8 cellular contexts compared by ENCODE assay signal in the genomic region with DNA sequence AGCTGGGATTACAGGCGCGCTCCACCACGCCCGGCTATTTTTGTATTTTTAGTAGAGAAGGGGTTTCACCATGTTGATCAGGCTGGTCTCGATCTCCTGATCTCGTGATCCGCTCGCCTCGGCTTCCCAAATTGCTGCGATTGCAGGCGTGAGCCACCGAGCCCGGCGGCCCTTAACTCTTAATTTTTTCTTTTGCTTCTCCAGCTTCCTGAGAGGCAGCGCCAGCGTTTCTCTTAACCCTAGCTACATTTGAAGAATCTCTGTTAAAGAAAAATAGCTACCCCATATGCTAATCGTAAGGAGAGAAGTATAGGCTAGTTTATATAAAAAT. TPM values are rescaled to one million over a fixed set of nuclear protein-coding genes. Genes with fewer than 3 reads are reported as not detected.
DNase-seq lines count a peak whose midpoint lies in the region; ATAC-seq and TF ChIP-seq lines count a peak whose summit lies in the region.

No MANE protein-coding gene starts in this region.

- 70% methylated on average over 17 of the region's 17 CpGs for WGBS in SK-N-SH (ENCODE audit: low lambda C conversion rate)

- peak overlapping the region; percentile 76; the same call in 1 of the 2 replicates for H3K9ac ChIP-seq in SK-N-SH

- intact Hi-C loops in left ventricle myocardium superior (cut with micrococcal nuclease), result no loop called here

- H2AFZ ChIP-seq in SK-N-SH (ENCODE audit: low read depth), result peak overlapping the region; percentile 99

- no peak for TF ChIP-seq CTCF in SK-N-SH (IDR thresholded peaks at IDR 0.05)

- peak overlapping the region; percentile 93; the same call in 1 of the 2 replicates for H3K4me2 ChIP-seq in SK-N-SH

- no peaks in the 10 kb centered on the region for H3K27me3 ChIP-seq in SK-N-SH (ENCODE audit: insufficient read depth)

- no peaks in the 10 kb centered on the region for H3K9me3 ChIP-seq in SK-N-SH

- no peaks in the 10 kb centered on the region for H3K36me3 ChIP-seq in SK-N-SH (replicated peaks in 1 of 2; ENCODE audit: control insufficient read depth in 1 of 2, insufficient read depth in 2 of 2, low read length in 1 of 2)

- peaks cover 26% of the 10 kb centered on the region for H3K79me2 ChIP-seq in SK-N-SH (ENCODE audit: insufficient read depth)

- peak overlapping the region in 1 of 2 experiments; percentile 76; a peak in 1 of 4 replicates for H3K27ac ChIP-seq in SK-N-SH (ENCODE audit: low read depth in 2 of 2, low read length in 1 of 2)

- H4K20me1 ChIP-seq in SK-N-SH (ENCODE audit: insufficient read depth), result no peaks in the 10 kb centered on the region

- H3K9me3 Mint-ChIP-seq in stimulated activated effector memory CD8-positive, alpha-beta T cell treated with anti-CD3 and anti-CD28 coated beads, Interleukin-12 subunit alpha, Interleukin-12 subunit beta, amount 100 ng/mL, for 72 hours, result no peaks in the 10 kb centered on the region

- POLR2A ChIA-PET in SK-N-SH (lab: Yijun Ruan, JAX), result no interaction called here

- TF ChIP-seq RAD21 in SK-N-SH (IDR thresholded peaks at IDR 0.05; ENCODE audit: low read length), result no peak

- ATAC-seq in GM21528 (IDR thresholded peaks at IDR 0.05; ENCODE audit: low FRiP score, unreplicated experiment) (peak; percentile 1), left ventricle myocardium superior (no peak), GM18519 (IDR thresholded peaks at IDR 0.05; ENCODE audit: low FRiP score, unreplicated experiment) (no peak)
- ATAC-seq in stimulated activated effector memory CD8-positive, alpha-beta T cell treated with anti-CD3 and anti-CD28 coated beads, Interleukin-12 subunit alpha, Interleukin-12 subunit beta, amount 100 ng/mL, for 72 hours, result no peak

- H3K4me1 ChIP-seq in SK-N-SH (ENCODE audit: control insufficient read depth in 1 of 2, insufficient read depth in 2 of 2, low read depth in 1 of 2, low read length in 1 of 2), result peaks cover 4 to 10% of the 10 kb centered on the region in 2 experiments; a peak in 2 of 4 replicates

- no peaks in the 10 kb centered on the region for H3K36me3 Mint-ChIP-seq in stimulated activated effector memory CD8-positive, alpha-beta T cell treated with anti-CD3 and anti-CD28 coated beads, Interleukin-12 subunit alpha, Interleukin-12 subunit beta, amount 100 ng/mL, for 72 hours

- H3K9me2 ChIP-seq in SK-N-SH, result no peaks in the 10 kb centered on the region

- TF ChIP-seq EP300 in SK-N-SH (IDR thresholded peaks at IDR 0.05; ENCODE audit: borderline replicate concordance in 1 of 2, low read depth in 1 of 2, low read length in 1 of 2), result no peak

- peak overlapping the region; percentile 94 for H3K27ac Mint-ChIP-seq in stimulated activated effector memory CD8-positive, alpha-beta T cell treated with anti-CD3 and anti-CD28 coated beads, Interleukin-12 subunit alpha, Interleukin-12 subunit beta, amount 100 ng/mL, for 72 hours

- peaks cover 9% of the 10 kb centered on the region for H3F3A ChIP-seq in SK-N-SH (replicated peaks; ENCODE audit: insufficient read depth)

- CTCF ChIA-PET in SK-N-SH (lab: Yijun Ruan, JAX), result interaction anchor here (0.6 to 1.4 kb wide), 4 partner anchors 40 to 351 kb away, joined by 3 read pairs; no protein-coding TSS in a partner anchor

- no peak for DNase-seq in SK-N-SH
- DNase-seq in left ventricle myocardium superior, result peak; percentile 30
- DNase-seq in stimulated activated effector memory CD8-positive, alpha-beta T cell treated with anti-CD3 and anti-CD28 coated beads, Interleukin-12 subunit alpha, Interleukin-12 subunit beta, amount 100 ng/mL, for 72 hours (ENCODE audit: low spot score in 2 of 2), result no peak
- DNase-seq in NCI-H2081 (lab: John Stamatoyannopoulos, UW), result no peak
- DNase-seq in COLO668 (lab: John Stamatoyannopoulos, UW; ENCODE audit: unreplicated experiment), result no peak
- no peak for DNase-seq in NCI-H345 treated with DMSO at 0.1 percent for 48 hours (lab: John Stamatoyannopoulos, UW; ENCODE audit: unreplicated experiment)

- H3K4me1 Mint-ChIP-seq in stimulated activated effector memory CD8-positive, alpha-beta T cell treated with anti-CD3 and anti-CD28 coated beads, Interleukin-12 subunit alpha, Interleukin-12 subunit beta, amount 100 ng/mL, for 72 hours, result peaks cover 14% of the 10 kb centered on the region

- peak overlapping the region; percentile 63 to 91 for H3K4me3 ChIP-seq in SK-N-SH (ENCODE audit: low read depth in 2 of 2, low read length in 1 of 2)

- peak overlapping the region; percentile 84 for H3K4me3 Mint-ChIP-seq in stimulated activated effector memory CD8-positive, alpha-beta T cell treated with anti-CD3 and anti-CD28 coated beads, Interleukin-12 subunit alpha, Interleukin-12 subunit beta, amount 100 ng/mL, for 72 hours

TF ChIP-seq in SK-N-SH, 30 proteins besides CTCF, POLR2A, EP300 and RAD21:
- TF ChIP-seq EZH2phosphoT487 (IDR thresholded peaks at IDR 0.05; ENCODE audit: borderline replicate concordance, low read depth) (no peak), FOXJ3 (CRISPR knock-in tag; IDR thresholded peaks at IDR 0.05) (no peak), FOSL2 (IDR thresholded peaks at IDR 0.05; ENCODE audit: borderline replicate concordance, low read depth) (no peak), TEAD4 (IDR thresholded peaks at IDR 0.05; ENCODE audit: borderline replicate concordance, insufficient read depth) (no peak)
- TF ChIP-seq, protein P1, sequence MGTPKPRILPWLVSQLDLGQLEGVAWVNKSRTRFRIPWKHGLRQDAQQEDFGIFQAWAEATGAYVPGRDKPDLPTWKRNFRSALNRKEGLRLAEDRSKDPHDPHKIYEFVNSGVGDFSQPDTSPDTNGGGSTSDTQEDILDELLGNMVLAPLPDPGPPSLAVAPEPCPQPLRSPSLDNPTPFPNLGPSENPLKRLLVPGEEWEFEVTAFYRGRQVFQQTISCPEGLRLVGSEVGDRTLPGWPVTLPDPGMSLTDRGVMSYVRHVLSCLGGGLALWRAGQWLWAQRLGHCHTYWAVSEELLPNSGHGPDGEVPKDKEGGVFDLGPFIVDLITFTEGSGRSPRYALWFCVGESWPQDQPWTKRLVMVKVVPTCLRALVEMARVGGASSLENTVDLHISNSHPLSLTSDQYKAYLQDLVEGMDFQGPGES (IDR thresholded peaks at IDR 0.05; ENCODE audit: low read depth, low read length), result no peak

RNA-seq across cellular contexts. Expression of a gene that starts 0.5 kb away (rescaled TPM):
- 5.5 and 5.7 TPM in 2 replicates for polyA plus RNA-seq in SK-N-SH (2012; rRNA removed)
- polyA plus RNA-seq in SK-N-SH (2012; cell fraction: cytosol; rRNA removed), result 2.8 and 3.5 TPM in 2 replicates
- 22.6 and 33.3 TPM in 2 replicates for polyA plus RNA-seq in SK-N-SH (2012; cell fraction: nucleus; rRNA removed)
- total RNA-seq in left ventricle myocardium superior, result 7.9 TPM
